In the genomic region with DNA sequence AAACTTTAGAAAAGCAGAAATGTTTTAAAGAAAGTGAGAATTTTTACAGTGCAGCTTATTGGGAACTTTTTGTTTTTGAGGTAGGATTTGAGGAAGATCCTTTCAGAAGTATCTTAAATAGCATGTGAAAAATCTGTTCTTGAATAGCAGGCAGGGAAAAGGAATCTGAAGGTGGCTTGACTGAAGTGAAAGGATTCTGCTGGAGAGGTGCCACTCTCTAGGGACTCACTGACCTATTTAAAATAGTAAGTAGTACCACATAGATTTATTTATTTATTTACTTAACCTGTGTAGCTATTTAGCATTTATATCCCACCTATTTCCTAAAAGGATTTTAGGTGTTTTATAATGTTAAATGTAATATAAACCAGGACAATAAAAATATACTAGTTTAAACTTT, we compare ENCODE assay signal across 20 cellular contexts.
DNase-seq lines count a peak whose midpoint lies in the region; ATAC-seq, FAIRE-seq and TF ChIP-seq lines count a peak whose summit lies in the region.
"Had no signal": no experiment of that assay in that cellular context is flagged by ENCODE, and none has a peak within 500 bp of the region (broad histone marks: within the 10 kb centered on the region; RNA-seq: fewer than 3 reads in every experiment).

No MANE protein-coding gene starts in this region.

- H3K4me3 ChIP-seq in cardiac muscle cell (no peak overlapping the region), heart left ventricle (no peak overlapping the region), HEK293 (ENCODE audit: low read depth, low read length) (no peak overlapping the region), endodermal cell (ENCODE audit: low read length) (no peak overlapping the region), thyroid gland (replicated peaks in 1 of 3) (no peak overlapping the region), small intestine (ENCODE audit: low read depth in 1 of 2, low read length in 2 of 2) (no peak overlapping the region)
- H3K4me3 ChIP-seq: BLaER1 treated with 17β-estradiol and CSF1 and Interleukin-3, amounts not matched to agents 10 nM and 100 nM; HAP-1; K562 had no signal

- H3K4me1 Mint-ChIP-seq in endodermal cell: peaks cover 9% of the 10 kb centered on the region

- H3K36me3 ChIP-seq in cardiac muscle cell (no peaks in the 10 kb centered on the region), heart left ventricle (no peaks in the 10 kb centered on the region), HEK293 (ENCODE audit: control insufficient read depth in 2 of 2, insufficient read depth in 1 of 2, low read length in 2 of 2) (no peaks in the 10 kb centered on the region), endodermal cell (ENCODE audit: control insufficient read depth, insufficient read depth, low read length) (no peaks in the 10 kb centered on the region), thyroid gland (no peaks in the 10 kb centered on the region), small intestine (ENCODE audit: control insufficient read depth in 2 of 2, insufficient read depth in 2 of 2, low read length in 2 of 2) (no peaks in the 10 kb centered on the region)
- H3K36me3 ChIP-seq: BLaER1 treated with 17β-estradiol and CSF1 and Interleukin-3, amounts not matched to agents 10 nM and 100 nM; HAP-1 had no signal

- intact Hi-C loops in heart left ventricle (cut with DNase I): loop anchor here in 3 of 10 donors (2.0 to 10.0 kb wide), 2 partner anchors 69 to 71 kb away; partner anchors contain the start of gene NIPBL (in 3 of the 3)
- intact Hi-C loops in thyroid gland (cut with DNase I): no loop called here

- H3K4me3 Mint-ChIP-seq in endodermal cell: no peak overlapping the region
- H3K4me3 Mint-ChIP-seq: CD8-positive, alpha-beta T cell had no signal

- no peak for FAIRE-seq in small intestine (lab: Jason Lieb, UNC)
- FAIRE-seq: H1, HTR-8/SVneo, K562 had no signal

- H3K27ac Mint-ChIP-seq in endodermal cell: peak overlapping the region; percentile 62
- H3K27ac Mint-ChIP-seq: CD8-positive, alpha-beta T cell had no signal

- ATAC-seq in heart left ventricle: no peak
- ATAC-seq: CD8-positive, alpha-beta T cell; K562 had no signal

- no peaks in the 10 kb centered on the region for H3K27me3 ChIP-seq in cardiac muscle cell
- H3K27me3 ChIP-seq in heart left ventricle: no peaks in the 10 kb centered on the region
- no peaks in the 10 kb centered on the region for H3K27me3 ChIP-seq in endodermal cell (ENCODE audit: control insufficient read depth, insufficient read depth, low read length, poor library complexity, severe bottlenecking)
- H3K27me3 ChIP-seq in thyroid gland: no peaks in the 10 kb centered on the region
- H3K27me3 ChIP-seq in small intestine (ENCODE audit: control insufficient read depth in 2 of 2, insufficient read depth in 2 of 2, low read length in 2 of 2): no peaks in the 10 kb centered on the region
- H3K27me3 ChIP-seq: BLaER1 treated with 17β-estradiol and CSF1 and Interleukin-3, amounts not matched to agents 10 nM and 100 nM had no signal

- no peaks in the 10 kb centered on the region for H3K27me3 Mint-ChIP-seq in endodermal cell (ENCODE audit: insufficient read depth)

- no peak overlapping the region for H3K9ac ChIP-seq in endodermal cell (ENCODE audit: extremely low read depth, low read length, poor library complexity, severe bottlenecking)

- POLR2A ChIA-PET in HEK293 (lab: Yijun Ruan, JAX): interaction anchor here (0.6 to 3.5 kb wide), 2 partner anchors 69 to 330 kb away, joined by 3 to 13 read pairs; partner anchors contain the start of gene NIPBL

- TF ChIP-seq POLR2A in heart left ventricle (IDR thresholded peaks at IDR 0.05) (no peak), thyroid gland (IDR thresholded peaks at IDR 0.05) (no peak)

- H3K4me1 ChIP-seq in cardiac muscle cell (ENCODE audit: low read depth) (peaks cover 31% of the 10 kb centered on the region), heart left ventricle (peaks cover 0 to 69% (median 40%) of the 10 kb centered on the region in 12 donors), HEK293 (ENCODE audit: control insufficient read depth, insufficient read depth, low read length) (peaks cover 56% of the 10 kb centered on the region), endodermal cell (ENCODE audit: control insufficient read depth, insufficient read depth, low read length) (no peaks in the 10 kb centered on the region), thyroid gland (peaks cover 8 to 15% of the 10 kb centered on the region in 2 donors), small intestine (ENCODE audit: control insufficient read depth in 2 of 2, insufficient read depth in 1 of 2, low read depth in 1 of 2, low read length in 1 of 2) (peaks cover 0 to 5% of the 10 kb centered on the region in 2 donors)

- H3K9me3 ChIP-seq in cardiac muscle cell (ENCODE audit: low read depth) (no peaks in the 10 kb centered on the region), heart left ventricle (no peaks in the 10 kb centered on the region), HEK293 (ENCODE audit: control insufficient read depth, insufficient read depth, low read depth, low read length) (no peaks in the 10 kb centered on the region), endodermal cell (ENCODE audit: control insufficient read depth, low read length) (no peaks in the 10 kb centered on the region), thyroid gland (no peaks in the 10 kb centered on the region), small intestine (ENCODE audit: control insufficient read depth, low read depth) (no peaks in the 10 kb centered on the region)
- H3K9me3 ChIP-seq: BLaER1 treated with 17β-estradiol and CSF1 and Interleukin-3, amounts not matched to agents 10 nM and 100 nM; HAP-1 had no signal

- H3K36me3 Mint-ChIP-seq in endodermal cell (ENCODE audit: low read depth): no peaks in the 10 kb centered on the region
- H3K36me3 Mint-ChIP-seq: CD8-positive, alpha-beta T cell had no signal

- CTCF ChIA-PET in HEK293 (lab: Yijun Ruan, JAX): interaction anchor here (0.5 to 2.8 kb wide), 12 partner anchors 9 to 938 kb away, joined by 3 to 18 read pairs (median 3); no protein-coding TSS in a partner anchor

- H3K27ac ChIP-seq in cardiac muscle cell (peak overlapping the region; percentile 31), heart left ventricle (no peak overlapping the region), HEK293 (ENCODE audit: extremely low read depth, low read depth, low read length) (no peak overlapping the region), endodermal cell (ENCODE audit: low read depth, low read length) (no peak overlapping the region), thyroid gland (no peak overlapping the region), small intestine (ENCODE audit: low read depth in 1 of 2, low read length in 1 of 2) (no peak overlapping the region)
- H3K27ac ChIP-seq: BLaER1 treated with 17β-estradiol and CSF1 and Interleukin-3, amounts not matched to agents 10 nM and 100 nM had no signal

- DNase-seq in cardiac muscle cell (ENCODE audit: low read depth in 1 of 2, low spot score in 1 of 2) (peak in 1 of 2 donors; percentile 15), heart left ventricle (no peak), endodermal cell (no peak), thyroid gland (peak; percentile 11 to 21), DMS53 treated with DMSO at 0.1 percent for 48 hours (lab: John Stamatoyannopoulos, UW; ENCODE audit: unreplicated experiment) (no peak), NCI-H82 (lab: John Stamatoyannopoulos, UW) (no peak), small intestine (no peak)
- DNase-seq: 8988T; CD8-positive, alpha-beta T cell; COR-L47; DMS 273 treated with DMSO at 0.1 percent for 48 hours; DMS53; GF-D8; IMR-90 had no signal

- TF ChIP-seq CTCF in cardiac muscle cell (IDR thresholded peaks at IDR 0.05; ENCODE audit: low read depth, low read length): no peak
- TF ChIP-seq CTCF in heart left ventricle (IDR thresholded peaks at IDR 0.05): no peak
- TF ChIP-seq CTCF in HEK293 (tag by site-specific recombination; IDR thresholded peaks at IDR 0.05): no peak
- no peak for TF ChIP-seq CTCF in endodermal cell (conservative IDR thresholded peaks at IDR 0.05)
- no peak for TF ChIP-seq CTCF in thyroid gland (IDR thresholded peaks at IDR 0.05)

- no peaks in the 10 kb centered on the region for H3K9me3 Mint-ChIP-seq in endodermal cell
- H3K9me3 Mint-ChIP-seq: CD8-positive, alpha-beta T cell had no signal

TF ChIP-seq in HEK293, 187 proteins besides CTCF, POLR2A, EP300 and RAD21 (continues in another document):
- TF ChIP-seq ZNF791 (tag by site-specific recombination; IDR thresholded peaks at IDR 0.05) (no peak), ZBTB11 (tag by site-specific recombination; conservative IDR thresholded peaks at IDR 0.05; ENCODE audit: low read depth) (no peak)

Comparison
In these comparisons a context has a peak if more than half of its experiments do, and no peak if none do; other contexts are left out.
1. DNase-seq: peak in thyroid gland (2 of 2); none in heart left ventricle (0 of 5), endodermal cell (single experiment), DMS53 treated with DMSO at 0.1 percent for 48 hours (single experiment), NCI-H82 (single experiment) and small intestine (single experiment).